ENCODE assay signal across 7 cellular contexts in the genomic region with DNA sequence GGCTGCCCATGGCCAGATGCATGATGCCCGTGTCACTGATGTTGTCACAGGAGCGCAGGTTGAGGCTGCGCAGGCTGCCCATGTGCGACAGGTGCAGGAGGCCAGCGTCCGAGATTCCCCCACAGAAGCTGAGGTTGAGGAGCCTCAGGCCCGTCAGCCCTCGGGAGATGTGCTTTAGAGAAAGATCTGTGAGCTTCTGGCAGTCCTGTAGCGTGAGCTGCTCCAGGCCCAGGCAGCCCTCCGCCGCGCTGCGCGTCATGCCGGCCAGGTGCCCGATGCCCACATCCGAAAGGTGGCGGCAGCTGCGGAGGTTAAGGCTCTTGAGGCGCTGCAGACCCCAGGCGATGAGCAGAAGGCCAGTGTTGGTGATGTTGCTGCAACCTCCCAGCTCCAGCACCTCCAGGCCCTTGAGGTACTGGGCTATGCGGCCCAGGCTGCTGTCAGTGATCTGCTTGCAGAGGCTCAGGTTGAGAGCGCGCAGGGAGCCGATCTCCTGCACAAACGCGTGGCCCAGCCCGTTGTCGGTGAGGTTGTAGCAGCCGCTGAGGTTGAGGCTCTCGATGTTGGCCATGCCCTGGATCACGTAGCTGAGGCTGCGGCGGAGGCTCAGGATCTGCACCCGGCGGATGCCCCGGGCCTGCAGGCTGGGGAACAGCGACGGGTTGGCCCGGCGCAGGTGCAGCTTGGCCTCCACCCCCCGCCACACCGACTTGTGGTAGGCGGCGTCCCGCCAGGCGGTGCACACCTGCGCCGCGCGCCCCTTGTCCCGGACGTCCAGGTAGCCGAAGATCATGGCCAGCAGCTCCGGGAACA. TPM values are rescaled to one million over a fixed set of nuclear protein-coding genes. Genes with fewer than 3 reads are reported as not detected.
A peak's percentile ranks its signal among the peaks of the same experiment; 100 is the strongest.
DNase-seq lines count a peak whose midpoint lies in the region; ATAC-seq and TF ChIP-seq lines count a peak whose summit lies in the region.

No MANE protein-coding gene starts in this region.

- peak overlapping the region; percentile 76 to 94 (median 80) for H3K4me3 ChIP-seq in esophagus squamous epithelium
- H3K4me3 ChIP-seq in neural cell (ENCODE audit: low read length): peak overlapping the region; percentile 99
- H3K4me3 ChIP-seq in upper lobe of right lung: peak overlapping the region; percentile 89

- H3K27ac ChIP-seq in esophagus squamous epithelium (peak overlapping the region; percentile 90 to 97 (median 96)), neural cell (ENCODE audit: low read length) (peak overlapping the region; percentile 81), upper lobe of right lung (peak overlapping the region; percentile 74)

- peaks cover 61% of the 10 kb centered on the region for H3K4me1 Mint-ChIP-seq in activated T-cell treated with anti-CD3 and anti-CD28 coated beads, Interleukin-2, amount 50 U/mL, for 4 hours (ENCODE audit: low read depth)

- H3K27me3 Mint-ChIP-seq in activated T-cell treated with anti-CD3 and anti-CD28 coated beads, Interleukin-2, amount 50 U/mL, for 4 hours (ENCODE audit: low read depth): no peaks in the 10 kb centered on the region

- H3K9me2 ChIP-seq in neural cell (ENCODE audit: insufficient read depth, low read length): no peaks in the 10 kb centered on the region

- ATAC-seq in GM18868 (IDR thresholded peaks at IDR 0.05; ENCODE audit: unreplicated experiment): peak; percentile 15
- peak; percentile 20 for ATAC-seq in HG02884 (IDR thresholded peaks at IDR 0.05; ENCODE audit: unreplicated experiment)
- peak; percentile 9 to 31 for ATAC-seq in activated T-cell treated with anti-CD3 and anti-CD28 coated beads, Interleukin-2, amount 50 U/mL, for 4 hours
- ATAC-seq in upper lobe of right lung: peak; percentile 60

- H4K20me1 ChIP-seq in neural cell (ENCODE audit: insufficient read depth): peaks cover 45% of the 10 kb centered on the region

- H3K36me3 ChIP-seq in esophagus squamous epithelium (no peaks in the 10 kb centered on the region), neural cell (ENCODE audit: insufficient read depth, low read length) (peaks cover 7% of the 10 kb centered on the region), upper lobe of right lung (no peaks in the 10 kb centered on the region)

- peak; percentile 6 for TF ChIP-seq RAD21 in neural cell (conservative IDR thresholded peaks at IDR 0.05)

- DNase-seq in NCI-H510A (lab: John Stamatoyannopoulos, UW) (peak; percentile 34), esophagus squamous epithelium (lab: John Stamatoyannopoulos, UW) (no peak), upper lobe of right lung (peak; percentile 82)
- peak; percentile 39 for DNase-seq in activated T-cell treated with anti-CD3 and anti-CD28 coated beads, Interleukin-2, amount 50 U/mL, for 4 hours

- H3K4me3 Mint-ChIP-seq in activated T-cell treated with anti-CD3 and anti-CD28 coated beads, Interleukin-2, amount 50 U/mL, for 4 hours: peak overlapping the region; percentile 95

- H3K4me1 ChIP-seq in esophagus squamous epithelium (peaks cover 24 to 68% (median 34%) of the 10 kb centered on the region in 3 donors), upper lobe of right lung (peaks cover 38% of the 10 kb centered on the region)

- 1% methylated on average over 16 of the region's 55 CpGs; no CpG with 5 or more reads in 1 of the 2 donors for WGBS in esophagus squamous epithelium, 2 donors

- no peaks in the 10 kb centered on the region for H3K9me3 Mint-ChIP-seq in activated T-cell treated with anti-CD3 and anti-CD28 coated beads, Interleukin-2, amount 50 U/mL, for 4 hours

- H3K79me2 ChIP-seq in neural cell (replicated peaks; ENCODE audit: insufficient read depth, low read length): peaks cover 70% of the 10 kb centered on the region

- no peak for TF ChIP-seq EP300 in neural cell (conservative IDR thresholded peaks at IDR 0.05; ENCODE audit: poor library complexity, severe bottlenecking)

- H3K36me3 Mint-ChIP-seq in activated T-cell treated with anti-CD3 and anti-CD28 coated beads, Interleukin-2, amount 50 U/mL, for 4 hours (ENCODE audit: insufficient read depth): peaks cover 11% of the 10 kb centered on the region

- H3K27me3 ChIP-seq in esophagus squamous epithelium (no peaks in the 10 kb centered on the region), neural cell (ENCODE audit: insufficient read depth, low read depth, low read length) (no peaks in the 10 kb centered on the region), upper lobe of right lung (no peaks in the 10 kb centered on the region)

- peak overlapping the region; percentile 96 for H3K4me2 ChIP-seq in neural cell (ENCODE audit: low read length)

- TF ChIP-seq POLR2A in esophagus squamous epithelium (IDR thresholded peaks at IDR 0.05): no peak

- H2AFZ ChIP-seq in neural cell (ENCODE audit: low read depth, low read length): no peak overlapping the region

- H3K9me3 ChIP-seq in esophagus squamous epithelium (no peaks in the 10 kb centered on the region), neural cell (ENCODE audit: low read length) (no peaks in the 10 kb centered on the region), upper lobe of right lung (no peaks in the 10 kb centered on the region)

- TF ChIP-seq CTCF in esophagus squamous epithelium (IDR thresholded peaks at IDR 0.05): no peak
- TF ChIP-seq CTCF in neural cell (IDR thresholded peaks at IDR 0.05; ENCODE audit: poor library complexity, severe bottlenecking): no peak
- TF ChIP-seq CTCF in upper lobe of right lung (IDR thresholded peaks at IDR 0.05): no peak

- peaks cover 7% of the 10 kb centered on the region for H3F3A ChIP-seq in neural cell (ENCODE audit: insufficient read depth, low read length, poor library complexity, severe bottlenecking)

- intact Hi-C loops in esophagus squamous epithelium (cut with DNase I): no loop called here
- intact Hi-C loops in upper lobe of right lung (cut with DNase I): no loop called here

- peak overlapping the region; percentile 84 for H3K9ac ChIP-seq in neural cell (ENCODE audit: low read length)

TF ChIP-seq in neural cell, 6 proteins besides CTCF, POLR2A, EP300 and RAD21:
- TF ChIP-seq MXI1 (conservative IDR thresholded peaks at IDR 0.05; ENCODE audit: poor library complexity, severe bottlenecking) (peak; percentile 28), EZH2 (IDR thresholded peaks at IDR 0.05; ENCODE audit: borderline replicate concordance, insufficient read depth, low read length, poor library complexity, severe bottlenecking) (no peak)

RNA-seq across cellular contexts. Expression of gene FBXL14, which starts 0.9 kb away (rescaled TPM):
- total RNA-seq in activated T-cell treated with anti-CD3 and anti-CD28 coated beads, Interleukin-2, amount 50 U/mL, for 4 hours: 10 to 100 TPM; 22.8 to 25.2 (median 23.7) TPM
- total RNA-seq in esophagus squamous epithelium (10 to 100 TPM in 1 of 4 donors, 1 to 10 TPM in 3; 6.5 to 14.9 (median 8.8) TPM), upper lobe of right lung (17.3 TPM)
- polyA plus RNA-seq in neural cell: 15.1 and 21.8 TPM in 2 replicates
- polyA minus RNA-seq in neural cell: 49.3 and 63.3 TPM in 2 replicates

RNA-seq across cellular contexts. Expression of gene WNT5B, which starts 35.6 kb away (rescaled TPM):
- under 1 TPM in 1 of 3 donors, not detected in 2; 0.13 TPM for total RNA-seq in activated T-cell treated with anti-CD3 and anti-CD28 coated beads, Interleukin-2, amount 50 U/mL, for 4 hours
- total RNA-seq in esophagus squamous epithelium (10 to 100 TPM in 2 of 4 donors, 1 to 10 TPM in 2; 5.6 to 30.9 (median 12.7) TPM), upper lobe of right lung (2.3 TPM)
- polyA plus RNA-seq in neural cell: 17.0 and 17.4 TPM in 2 replicates
- 23.3 and 28.7 TPM in 2 replicates for polyA minus RNA-seq in neural cell
